In the genomic region with DNA sequence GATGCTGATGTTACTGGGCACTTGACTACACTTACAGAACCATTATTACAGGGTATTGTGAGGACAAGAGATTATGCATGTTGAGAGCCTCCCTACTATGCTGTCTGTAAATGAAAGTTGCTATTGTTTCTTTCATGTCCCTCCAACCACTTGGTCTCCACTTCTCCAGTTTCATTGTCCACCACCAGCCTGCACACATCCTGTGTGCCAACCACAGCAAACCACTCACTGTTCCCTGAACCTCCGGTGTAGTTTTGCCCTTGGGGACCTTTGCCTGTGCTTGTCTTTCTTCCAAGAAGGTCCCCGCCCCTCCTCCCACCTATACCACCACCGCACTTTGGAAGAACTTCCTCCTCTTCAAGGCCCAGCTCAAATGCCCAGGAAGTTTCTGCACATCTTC, we compare ENCODE assay signal across 1 cellular context.
TF ChIP-seq lines count a peak whose summit lies in the region.

No MANE protein-coding gene starts in this region.

TF ChIP-seq in GM23338, 12 proteins besides CTCF, POLR2A, EP300 and RAD21 (continued from another document):
- TF ChIP-seq, protein P1, sequence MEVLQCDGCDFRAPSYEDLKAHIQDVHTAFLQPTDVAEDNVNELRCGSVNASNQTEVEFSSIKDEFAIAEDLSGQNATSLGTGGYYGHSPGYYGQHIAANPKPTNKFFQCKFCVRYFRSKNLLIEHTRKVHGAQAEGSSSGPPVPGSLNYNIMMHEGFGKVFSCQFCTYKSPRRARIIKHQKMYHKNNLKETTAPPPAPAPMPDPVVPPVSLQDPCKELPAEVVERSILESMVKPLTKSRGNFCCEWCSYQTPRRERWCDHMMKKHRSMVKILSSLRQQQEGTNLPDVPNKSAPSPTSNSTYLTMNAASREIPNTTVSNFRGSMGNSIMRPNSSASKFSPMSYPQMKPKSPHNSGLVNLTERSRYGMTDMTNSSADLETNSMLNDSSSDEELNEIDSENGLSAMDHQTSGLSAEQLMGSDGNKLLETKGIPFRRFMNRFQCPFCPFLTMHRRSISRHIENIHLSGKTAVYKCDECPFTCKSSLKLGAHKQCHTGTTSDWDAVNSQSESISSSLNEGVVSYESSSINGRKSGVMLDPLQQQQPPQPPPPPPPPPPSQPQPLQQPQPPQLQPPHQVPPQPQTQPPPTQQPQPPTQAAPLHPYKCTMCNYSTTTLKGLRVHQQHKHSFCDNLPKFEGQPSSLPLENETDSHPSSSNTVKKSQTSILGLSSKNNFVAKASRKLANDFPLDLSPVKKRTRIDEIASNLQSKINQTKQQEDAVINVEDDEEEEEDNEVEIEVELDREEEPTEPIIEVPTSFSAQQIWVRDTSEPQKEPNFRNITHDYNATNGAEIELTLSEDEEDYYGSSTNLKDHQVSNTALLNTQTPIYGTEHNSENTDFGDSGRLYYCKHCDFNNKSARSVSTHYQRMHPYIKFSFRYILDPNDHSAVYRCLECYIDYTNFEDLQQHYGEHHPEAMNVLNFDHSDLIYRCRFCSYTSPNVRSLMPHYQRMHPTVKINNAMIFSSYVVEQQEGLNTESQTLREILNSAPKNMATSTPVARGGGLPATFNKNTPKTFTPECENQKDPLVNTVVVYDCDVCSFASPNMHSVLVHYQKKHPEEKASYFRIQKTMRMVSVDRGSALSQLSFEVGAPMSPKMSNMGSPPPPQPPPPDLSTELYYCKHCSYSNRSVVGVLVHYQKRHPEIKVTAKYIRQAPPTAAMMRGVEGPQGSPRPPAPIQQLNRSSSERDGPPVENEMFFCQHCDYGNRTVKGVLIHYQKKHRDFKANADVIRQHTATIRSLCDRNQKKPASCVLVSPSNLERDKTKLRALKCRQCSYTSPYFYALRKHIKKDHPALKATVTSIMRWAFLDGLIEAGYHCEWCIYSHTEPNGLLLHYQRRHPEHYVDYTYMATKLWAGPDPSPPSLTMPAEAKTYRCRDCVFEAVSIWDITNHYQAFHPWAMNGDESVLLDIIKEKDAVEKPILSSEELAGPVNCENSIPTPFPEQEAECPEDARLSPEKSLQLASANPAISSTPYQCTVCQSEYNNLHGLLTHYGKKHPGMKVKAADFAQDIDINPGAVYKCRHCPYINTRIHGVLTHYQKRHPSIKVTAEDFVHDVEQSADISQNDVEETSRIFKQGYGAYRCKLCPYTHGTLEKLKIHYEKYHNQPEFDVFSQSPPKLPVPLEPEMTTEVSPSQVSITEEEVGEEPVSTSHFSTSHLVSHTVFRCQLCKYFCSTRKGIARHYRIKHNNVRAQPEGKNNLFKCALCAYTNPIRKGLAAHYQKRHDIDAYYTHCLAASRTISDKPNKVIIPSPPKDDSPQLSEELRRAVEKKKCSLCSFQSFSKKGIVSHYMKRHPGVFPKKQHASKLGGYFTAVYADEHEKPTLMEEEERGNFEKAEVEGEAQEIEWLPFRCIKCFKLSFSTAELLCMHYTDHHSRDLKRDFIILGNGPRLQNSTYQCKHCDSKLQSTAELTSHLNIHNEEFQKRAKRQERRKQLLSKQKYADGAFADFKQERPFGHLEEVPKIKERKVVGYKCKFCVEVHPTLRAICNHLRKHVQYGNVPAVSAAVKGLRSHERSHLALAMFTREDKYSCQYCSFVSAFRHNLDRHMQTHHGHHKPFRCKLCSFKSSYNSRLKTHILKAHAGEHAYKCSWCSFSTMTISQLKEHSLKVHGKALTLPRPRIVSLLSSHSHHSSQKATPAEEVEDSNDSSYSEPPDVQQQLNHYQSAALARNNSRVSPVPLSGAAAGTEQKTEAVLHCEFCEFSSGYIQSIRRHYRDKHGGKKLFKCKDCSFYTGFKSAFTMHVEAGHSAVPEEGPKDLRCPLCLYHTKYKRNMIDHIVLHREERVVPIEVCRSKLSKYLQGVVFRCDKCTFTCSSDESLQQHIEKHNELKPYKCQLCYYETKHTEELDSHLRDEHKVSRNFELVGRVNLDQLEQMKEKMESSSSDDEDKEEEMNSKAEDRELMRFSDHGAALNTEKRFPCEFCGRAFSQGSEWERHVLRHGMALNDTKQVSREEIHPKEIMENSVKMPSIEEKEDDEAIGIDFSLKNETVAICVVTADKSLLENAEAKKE (CRISPR knock-in tag; IDR thresholded peaks at IDR 0.05): no peak
- TF ChIP-seq STAT1 (IDR thresholded peaks at IDR 0.05; ENCODE audit: unreplicated experiment): no peak
- no peak for TF ChIP-seq ZNF114 (CRISPR knock-in tag; IDR thresholded peaks at IDR 0.05)
- no peak for TF ChIP-seq POLR2AphosphoS5 (IDR thresholded peaks at IDR 0.05; ENCODE audit: low read depth)
